ENCODE assay signal across 23 cellular contexts in genomic region chr2:30514861-30515435, GRCh38.
DNase-seq lines count a peak whose midpoint lies in the region; ATAC-seq, FAIRE-seq and TF ChIP-seq lines count a peak whose summit lies in the region.
"Had no signal": no experiment of that assay in that cellular context is flagged by ENCODE, and none has a peak within 500 bp of the region (broad histone marks: within the 10 kb centered on the region; RNA-seq: fewer than 3 reads in every experiment).

No MANE protein-coding gene starts in this region.

- H3K4me3 ChIP-seq in A549 (no peak overlapping the region), KMS-11 (IDR thresholded peaks at IDR 0.05; ENCODE audit: insufficient read depth, low read depth, low read length) (no peak overlapping the region)
- H3K4me3 ChIP-seq: ascending aorta, colonic mucosa had no signal

- peaks cover 14 to 28% (median 17%) of the 10 kb centered on the region in 5 experiments for H3K9me3 Mint-ChIP-seq in brain

- no peak for TF ChIP-seq RAD21 in A549 (conservative IDR thresholded peaks at IDR 0.05 in 1 of 2, IDR thresholded peaks at IDR 0.05 in 1 of 2)

- TF ChIP-seq POLR2A in A549 (IDR thresholded peaks at IDR 0.05; ENCODE audit: low read length): no peak

- POLR2A ChIA-PET in A549 (lab: Yijun Ruan, JAX): no interaction called here

- H3K9ac ChIP-seq in KMS-11: no peak overlapping the region

- ATAC-seq in A549 (peak in 1 of 2 experiments; percentile 17; a peak in 4 of 6 replicates), T-helper 17 cell (no peak), HG03025 (IDR thresholded peaks at IDR 0.05; ENCODE audit: low FRiP score, unreplicated experiment) (no peak)
- ATAC-seq: activated CD4-positive, CD25-positive, alpha-beta regulatory T cell treated with anti-CD3 and anti-CD28 coated beads, Interleukin-2, amount 50 U/mL, for 24 hours; activated T-cell treated with anti-CD3 and anti-CD28 coated beads, Interleukin-2, amount 50 U/mL, for 4 hours; naive thymus-derived CD4-positive, alpha-beta T cell had no signal

- H3K9me3 ChIP-seq in A549 (0 out of 3 replicates have a peak, but pooled peaks cover 3% of the 10 kb centered on the region), T-helper 17 cell (ENCODE audit: control insufficient read depth, low read length, poor library complexity, severe bottlenecking) (peaks cover 2% of the 10 kb centered on the region)
- H3K9me3 ChIP-seq: ascending aorta, colonic mucosa had no signal

- peak overlapping the region; percentile 67 for H3K4me2 ChIP-seq in A549
- H3K4me2 ChIP-seq in KMS-11: peak overlapping the region; percentile 27; the same call in 1 of the 2 replicates

- DNase-seq in A549 (ENCODE audit: low read depth in 1 of 2, low spot score in 1 of 2) (no peak), myocyte (ENCODE audit: low read depth) (peak; percentile 31), T-helper 17 cell (no peak), UCSD-AML1 (lab: John Stamatoyannopoulos, UW; ENCODE audit: unreplicated experiment) (no peak), NCI-H128 (lab: John Stamatoyannopoulos, UW; ENCODE audit: unreplicated experiment) (no peak)
- DNase-seq: ACHN; activated naive CD4-positive, alpha-beta T cell treated with anti-CD3 and anti-CD28 coated beads, Interleukin-2, amount 10 ng/mL, durations not matched to agents 7 days and 5 days; activated T-cell treated with anti-CD3 and anti-CD28 coated beads, Interleukin-2, amount 50 U/mL, for 4 hours; colonic mucosa; endodermal cell; GF-D8; naive thymus-derived CD4-positive, alpha-beta T cell; NCI-H2081; NCI-H510A; posterior cingulate gyrus; stimulated activated CD4-positive, alpha-beta T cell treated with anti-CD3 and anti-CD28 coated beads, Interleukin-12 subunit alpha, Interleukin-12 subunit beta, amount 100 ng/mL, for 4 hours had no signal

- 65% methylated on average over 4 of the region's 4 CpGs for WGBS in A549 (ENCODE audit: missing lambda C conversion rate)

- no peak for TF ChIP-seq EP300 in A549 (IDR thresholded peaks at IDR 0.05)

- FAIRE-seq in A549 (lab: Jason Lieb, UNC): no peak

- H3K36me3 ChIP-seq in KMS-11 (ENCODE audit: insufficient read depth): no peaks in the 10 kb centered on the region
- H3K36me3 ChIP-seq: colonic mucosa had no signal

- H3K27ac Mint-ChIP-seq in brain (peak overlapping the region in 3 of 5 experiments; percentile 3 to 56 (median 6)), T-helper 17 cell (no peak overlapping the region)
- H3K27ac Mint-ChIP-seq: activated naive CD4-positive, alpha-beta T cell treated with anti-CD3 and anti-CD28 coated beads, Interleukin-2, amount 10 ng/mL, durations not matched to agents 7 days and 5 days; CD14-positive monocyte; endodermal cell; T-helper 2 cell treated with Interferon-gamma antibody and Interleukin-4, amounts not matched to agents 5 μg/mL and 100 μg/mL, for 36 hours had no signal

- peaks cover 56% of the 10 kb centered on the region for H3K4me1 ChIP-seq in A549
- peaks cover 26% of the 10 kb centered on the region for H3K4me1 ChIP-seq in KMS-11 (ENCODE audit: low read depth, poor library complexity, severe bottlenecking)
- H3K4me1 ChIP-seq: ascending aorta, colonic mucosa had no signal

- H3K27me3 Mint-ChIP-seq in brain: no peaks in the 10 kb centered on the region
- no peaks in the 10 kb centered on the region for H3K27me3 Mint-ChIP-seq in T-helper 17 cell
- H3K27me3 Mint-ChIP-seq: activated naive CD4-positive, alpha-beta T cell treated with anti-CD3 and anti-CD28 coated beads, Interleukin-2, amount 10 ng/mL, durations not matched to agents 7 days and 5 days; naive thymus-derived CD4-positive, alpha-beta T cell had no signal

- H3K36me3 Mint-ChIP-seq in brain (peaks cover 37% of the 10 kb centered on the region), T-helper 17 cell (ENCODE audit: low read depth) (peaks cover 7% of the 10 kb centered on the region)

- no peak overlapping the region for H2AFZ ChIP-seq in KMS-11 (ENCODE audit: low read depth)

- CTCF ChIA-PET in A549 (lab: Yijun Ruan, JAX): no interaction called here

- no peaks in the 10 kb centered on the region for H3K27me3 ChIP-seq in KMS-11 (ENCODE audit: insufficient read depth, low read depth)
- H3K27me3 ChIP-seq: ascending aorta, colonic mucosa had no signal

- H3K4me1 Mint-ChIP-seq in brain (peaks cover 45% of the 10 kb centered on the region), T-helper 17 cell (peaks cover 13% of the 10 kb centered on the region)
- H3K4me1 Mint-ChIP-seq: activated naive CD4-positive, alpha-beta T cell treated with anti-CD3 and anti-CD28 coated beads, Interleukin-2, amount 10 ng/mL, durations not matched to agents 7 days and 5 days had no signal

- peak overlapping the region in 1 of 5 experiments; percentile 5 for H3K4me3 Mint-ChIP-seq in brain
- H3K4me3 Mint-ChIP-seq in T-helper 17 cell: no peak overlapping the region
- H3K4me3 Mint-ChIP-seq: activated naive CD4-positive, alpha-beta T cell treated with anti-CD3 and anti-CD28 coated beads, Interleukin-2, amount 10 ng/mL, durations not matched to agents 7 days and 5 days; activated T-cell treated with anti-CD3 and anti-CD28 coated beads, Interleukin-2, amount 50 U/mL, for 4 hours; CD14-positive monocyte; endodermal cell; naive thymus-derived CD4-positive, alpha-beta T cell; T-helper 2 cell treated with Interferon-gamma antibody and Interleukin-4, amounts not matched to agents 5 μg/mL and 100 μg/mL, for 36 hours had no signal

- no peaks in the 10 kb centered on the region for H3K79me2 ChIP-seq in KMS-11 (ENCODE audit: insufficient read depth, low read depth)

- H3K27ac ChIP-seq in A549 (peak overlapping the region in 1 of 2 experiments; percentile 44; a peak in 2 of 6 replicates), KMS-11 (peak overlapping the region; percentile 10; the same call in 1 of the 2 replicates)
- H3K27ac ChIP-seq: ascending aorta, colonic mucosa had no signal

- no peaks in the 10 kb centered on the region for H4K20me1 ChIP-seq in KMS-11 (ENCODE audit: insufficient read depth)

- TF ChIP-seq CTCF in A549 (IDR thresholded peaks at IDR 0.05) (no peak), KMS-11 (conservative IDR thresholded peaks at IDR 0.05; ENCODE audit: low read depth, low read length) (no peak), brain (conservative IDR thresholded peaks at IDR 0.05) (no peak)

TF ChIP-seq in A549, 52 proteins besides CTCF, POLR2A, EP300 and RAD21:
- TF ChIP-seq EHMT2 (IDR thresholded peaks at IDR 0.05; ENCODE audit: low read depth): no peak
- TF ChIP-seq CHD2 (IDR thresholded peaks at IDR 0.05; ENCODE audit: low read length, partially characterized antibody): no peak
- TF ChIP-seq TFCP2L1 (CRISPR knock-in tag; IDR thresholded peaks at IDR 0.05): no peak
- TF ChIP-seq CBX8 (IDR thresholded peaks at IDR 0.05): no peak
- no peak for TF ChIP-seq ELK1 (IDR thresholded peaks at IDR 0.05; ENCODE audit: low read depth, low read length)
- no peak for TF ChIP-seq HES2 (IDR thresholded peaks at IDR 0.05)
- no peak for TF ChIP-seq HDAC2 (IDR thresholded peaks at IDR 0.05)
- TF ChIP-seq SREBF2 (IDR thresholded peaks at IDR 0.05): no peak
- TF ChIP-seq BHLHE40 (IDR thresholded peaks at IDR 0.05; ENCODE audit: low read depth, low read length): no peak
- TF ChIP-seq FOSL2 (IDR thresholded peaks at IDR 0.05): no peak
- TF ChIP-seq FOSL2 (CRISPR knock-in tag; IDR thresholded peaks at IDR 0.05): no peak
- TF ChIP-seq MAZ (IDR thresholded peaks at IDR 0.05; ENCODE audit: borderline replicate concordance, low read depth, low read length): no peak
- no peak for TF ChIP-seq JUNB (IDR thresholded peaks at IDR 0.05)
- no peak for TF ChIP-seq EHF (CRISPR knock-in tag; IDR thresholded peaks at IDR 0.05)
- no peak for TF ChIP-seq HOXB13 (CRISPR knock-in tag; IDR thresholded peaks at IDR 0.05; ENCODE audit: low read depth)
- TF ChIP-seq GATA3 (IDR thresholded peaks at IDR 0.05; ENCODE audit: borderline replicate concordance): no peak
- TF ChIP-seq CHD4 (IDR thresholded peaks at IDR 0.05; ENCODE audit: borderline replicate concordance): no peak
- no peak for TF ChIP-seq MAX (IDR thresholded peaks at IDR 0.05)
TF ChIP-seq in A549: peak in this region for 0.
